28 cellular contexts compared by ENCODE assay signal in the genomic region with DNA sequence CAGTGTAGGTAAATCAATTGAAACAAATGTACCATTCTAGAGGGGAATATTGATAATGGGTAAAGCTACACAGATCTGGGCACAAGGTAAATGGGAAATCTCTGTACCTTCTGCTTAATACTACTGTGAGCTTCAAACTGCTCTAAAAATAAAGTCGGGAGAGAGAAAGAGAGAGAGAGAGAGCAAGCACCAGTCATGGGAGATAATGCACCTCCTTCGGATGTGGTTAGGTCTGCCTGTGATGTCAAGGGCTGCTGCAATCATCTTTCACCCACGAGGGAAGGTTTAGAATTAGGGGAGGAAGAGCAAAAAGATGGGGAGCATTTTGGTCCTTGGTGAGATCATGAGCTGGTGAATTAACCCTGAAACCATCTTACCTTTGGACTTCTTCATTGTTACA.
"Had no signal": no experiment of that assay in that cellular context is flagged by ENCODE, and none has a peak within 500 bp of the region (broad histone marks: within the 10 kb centered on the region; RNA-seq: fewer than 3 reads in every experiment).

No MANE protein-coding gene starts in this region.

- ATAC-seq: activated CD8-positive, alpha-beta memory T cell treated with anti-CD3 and anti-CD28 coated beads, Interleukin-2, amount 10 ng/mL, durations not matched to agents 7 days and 5 days; activated CD8-positive, alpha-beta T cell treated with anti-CD3 and anti-CD28 coated beads for 36 hours; activated T-cell treated with anti-CD3 and anti-CD28 coated beads, Interleukin-2, amount 50 U/mL, for 72 hours; body of pancreas; left cardiac atrium; left ventricle myocardium superior; right lobe of liver; stimulated activated naive CD8-positive, alpha-beta T cell treated with anti-CD3 and anti-CD28 coated beads, Interleukin-15, Interleukin-2, amounts not matched to agents 100 U/mL and 50 U/mL, for 24 hours had no signal

- DNase-seq: activated B cell treated with CpG ODN at 0.5 μM for 24 hours; activated CD4-positive, alpha-beta T cell treated with anti-CD3 and anti-CD28 coated beads, Interleukin-2, amount 50 U/mL, for 1 hour; activated CD8-positive, alpha-beta memory T cell treated with anti-CD3 and anti-CD28 coated beads, Interleukin-2, amount 10 ng/mL, durations not matched to agents 7 days and 5 days; activated CD8-positive, alpha-beta T cell treated with anti-CD3 and anti-CD28 coated beads for 36 hours; activated naive CD4-positive, alpha-beta T cell treated with Interleukin-2 at 50 U/mL for 16 hours; activated T-cell treated with anti-CD3 and anti-CD28 coated beads, Interleukin-2, amount 50 U/mL, for 72 hours; aorta; body of pancreas; dermis blood vessel endothelial cell; effector CD4-positive, alpha-beta T cell; esophagus squamous epithelium; glutamatergic neuron; left cardiac atrium; left ventricle myocardium superior; right lobe of liver; stimulated activated CD4-positive, alpha-beta T cell treated with anti-CD3 and anti-CD28 coated beads, Interleukin-12 subunit alpha, Interleukin-12 subunit beta, amount 100 ng/mL, for 4 hours; stimulated activated CD4-positive, alpha-beta T cell treated with anti-CD3 and anti-CD28 coated beads, Interleukin-4, amount 100 ng/mL, for 1 hour; stimulated activated naive CD8-positive, alpha-beta T cell treated with anti-CD3 and anti-CD28 coated beads, Interleukin-15, Interleukin-2, amounts not matched to agents 100 U/mL and 50 U/mL, for 24 hours; T-helper 2 cell; testis; trophoblast cell; uterus had no signal

- H3K36me3 ChIP-seq: esophagus squamous epithelium, right lobe of liver, uterus had no signal

- H3K27me3 ChIP-seq: body of pancreas, esophagus squamous epithelium, hepatocyte, right lobe of liver, testis, uterus had no signal

- H3K9me3 ChIP-seq: body of pancreas, esophagus squamous epithelium, right lobe of liver, testis, uterus had no signal

- H3K27ac ChIP-seq: body of pancreas, epithelial cell of prostate, esophagus squamous epithelium, hepatocyte, right lobe of liver, testis, uterus had no signal

- H3K4me3 ChIP-seq: body of pancreas, esophagus squamous epithelium, hepatocyte, right lobe of liver, testis, uterus had no signal

- FAIRE-seq: colon, endometrium, frontal cortex, keratinocyte had no signal

- H3K4me1 ChIP-seq: body of pancreas, esophagus squamous epithelium, right lobe of liver, testis, uterus had no signal
